ENCODE assay signal across 8 cellular contexts in genomic region chr15:59170295-59170881, GRCh38. TPM values are rescaled to one million over a fixed set of nuclear protein-coding genes. Genes with fewer than 3 reads are reported as not detected.
DNase-seq lines count a peak whose midpoint lies in the region; ATAC-seq, FAIRE-seq and TF ChIP-seq lines count a peak whose summit lies in the region.

No MANE protein-coding gene starts in this region.

- no TSS peak for BruUV-seq in Calu3 (replicated peaks; lab: Mats Ljungman, UMichigan)
- no TSS peak for BruUV-seq in endothelial cell of umbilical vein (replicated peaks; lab: Mats Ljungman, UMichigan)

- peak; percentile 31 to 48 for ATAC-seq in natural killer cell treated with Interleukin-12 subunit alpha and Interleukin-12 subunit beta and Interleukin-15 and Interleukin-18, amount 100 ng/mL, for 72 hours
- ATAC-seq in GM19324 (IDR thresholded peaks at IDR 0.05; ENCODE audit: low FRiP score, unreplicated experiment) (no peak), GM21367 (IDR thresholded peaks at IDR 0.05; ENCODE audit: unreplicated experiment) (no peak), HG03108 (IDR thresholded peaks at IDR 0.05; ENCODE audit: unreplicated experiment) (no peak)
- ATAC-seq in activated T-cell treated with anti-CD3 and anti-CD28 coated beads, Interleukin-2, amount 50 U/mL, for 72 hours (replicated peaks in 1 of 2): no peak

- dilution Hi-C loops in endothelial cell of umbilical vein (cut with MboI; ENCODE audit: extremely low pct_ligation_motif_present, low sequenced_read_pairs): no loop called here

- H3K27me3 Mint-ChIP-seq in Calu3 (ENCODE audit: unreplicated experiment): no peaks in the 10 kb centered on the region
- H3K27me3 Mint-ChIP-seq in natural killer cell treated with Interleukin-12 subunit alpha and Interleukin-12 subunit beta and Interleukin-15 and Interleukin-18, amount 100 ng/mL, for 72 hours: peaks cover 2 to 4% of the 10 kb centered on the region in 2 donors
- H3K27me3 Mint-ChIP-seq in activated T-cell treated with anti-CD3 and anti-CD28 coated beads, Interleukin-2, amount 50 U/mL, for 72 hours (ENCODE audit: low read depth): no peaks in the 10 kb centered on the region

- POLR2A ChIA-PET in endothelial cell of umbilical vein (lab: Charles Lee): interaction anchor here (0.6 to 1.1 kb wide), 2 partner anchors 202 to 511 kb away, joined by 3 to 4 read pairs; partner anchors contain the start of gene MYO1E

- no peaks in the 10 kb centered on the region for H4K20me1 ChIP-seq in endothelial cell of umbilical vein (replicated peaks; ENCODE audit: control insufficient read depth, extremely low read depth, insufficient read depth, low read length)

- H3K4me2 ChIP-seq in endothelial cell of umbilical vein (ENCODE audit: insufficient read depth, low read length): no peak overlapping the region

- peaks cover 32% of the 10 kb centered on the region for H3K4me1 Mint-ChIP-seq in Calu3 (ENCODE audit: low read depth, unreplicated experiment)
- H3K4me1 Mint-ChIP-seq in natural killer cell treated with Interleukin-12 subunit alpha and Interleukin-12 subunit beta and Interleukin-15 and Interleukin-18, amount 100 ng/mL, for 72 hours (ENCODE audit: low read depth in 2 of 2): peaks cover 9 to 15% of the 10 kb centered on the region in 2 donors
- H3K4me1 Mint-ChIP-seq in activated T-cell treated with anti-CD3 and anti-CD28 coated beads, Interleukin-2, amount 50 U/mL, for 72 hours (ENCODE audit: low read depth): peaks cover 17% of the 10 kb centered on the region

- peaks cover 98% of the 10 kb centered on the region for H3K36me3 Mint-ChIP-seq in Calu3 (ENCODE audit: insufficient read depth, unreplicated experiment)
- no peaks in the 10 kb centered on the region for H3K36me3 Mint-ChIP-seq in natural killer cell treated with Interleukin-12 subunit alpha and Interleukin-12 subunit beta and Interleukin-15 and Interleukin-18, amount 100 ng/mL, for 72 hours
- no peaks in the 10 kb centered on the region for H3K36me3 Mint-ChIP-seq in activated T-cell treated with anti-CD3 and anti-CD28 coated beads, Interleukin-2, amount 50 U/mL, for 72 hours (ENCODE audit: insufficient read depth in 2 of 2)

- intact Hi-C loops in Calu3 (cut with micrococcal nuclease; ENCODE audit: unreplicated experiment): loop anchor here (10.0 kb wide), 1 partner anchor 204 kb away; the partner anchor contains the start of gene MYO1E
- intact Hi-C loops in endothelial cell of umbilical vein (cut with micrococcal nuclease): no loop called here

- DNase-seq in Calu3: peak; percentile 54
- DNase-seq in NCI-H510A (lab: John Stamatoyannopoulos, UW): peak; percentile 42
- DNase-seq in endothelial cell of umbilical vein (ENCODE audit: low read depth, low spot score): peak; percentile 63
- DNase-seq in natural killer cell treated with Interleukin-12 subunit alpha and Interleukin-12 subunit beta and Interleukin-15 and Interleukin-18, amount 100 ng/mL, for 72 hours (ENCODE audit: low spot score): no peak
- no peak for DNase-seq in activated T-cell treated with anti-CD3 and anti-CD28 coated beads, Interleukin-2, amount 50 U/mL, for 72 hours

- TF ChIP-seq CTCF in Calu3 (IDR thresholded peaks at IDR 0.05; ENCODE audit: unreplicated experiment) (no peak), endothelial cell of umbilical vein (IDR thresholded peaks at IDR 0.05; ENCODE audit: extremely low read depth in 1 of 2, insufficient read depth in 1 of 2, low read depth in 1 of 2, low read length in 2 of 2) (no peak)

- H3K27ac ChIP-seq in endothelial cell of umbilical vein (ENCODE audit: insufficient read depth, low read depth, low read length): peak overlapping the region; percentile 75

- no peak overlapping the region for H2AFZ ChIP-seq in endothelial cell of umbilical vein (ENCODE audit: low read depth, low read length)

- H3K9me3 Mint-ChIP-seq in Calu3 (ENCODE audit: low read depth, unreplicated experiment): no peaks in the 10 kb centered on the region
- no peaks in the 10 kb centered on the region for H3K9me3 Mint-ChIP-seq in natural killer cell treated with Interleukin-12 subunit alpha and Interleukin-12 subunit beta and Interleukin-15 and Interleukin-18, amount 100 ng/mL, for 72 hours
- no peaks in the 10 kb centered on the region for H3K9me3 Mint-ChIP-seq in activated T-cell treated with anti-CD3 and anti-CD28 coated beads, Interleukin-2, amount 50 U/mL, for 72 hours

- no peaks in the 10 kb centered on the region for H3K79me2 ChIP-seq in endothelial cell of umbilical vein (ENCODE audit: control insufficient read depth, insufficient read depth, low read length)

- peaks cover 4 to 10% of the 10 kb centered on the region in 2 experiments for H3K36me3 ChIP-seq in endothelial cell of umbilical vein (ENCODE audit: control insufficient read depth in 2 of 2, extremely low read depth in 1 of 2, insufficient read depth in 2 of 2, low read length in 2 of 2)

- H3K9me1 ChIP-seq in endothelial cell of umbilical vein (replicated peaks; ENCODE audit: control insufficient read depth, extremely low read depth, insufficient read depth, low read length): no peaks in the 10 kb centered on the region

- FAIRE-seq in endothelial cell of umbilical vein (lab: Jason Lieb, UNC): peak; percentile 80

- TF ChIP-seq POLR2A in endothelial cell of umbilical vein (IDR thresholded peaks at IDR 0.05; ENCODE audit: low read depth, low read length): no peak

- peaks cover 62% of the 10 kb centered on the region for H3K4me1 ChIP-seq in endothelial cell of umbilical vein (ENCODE audit: control insufficient read depth, extremely low read depth, insufficient read depth, low read length)

- no peaks in the 10 kb centered on the region for H3K27me3 ChIP-seq in endothelial cell of umbilical vein (ENCODE audit: control insufficient read depth in 2 of 2, insufficient read depth in 2 of 2, low read length in 2 of 2)

- H3K9ac ChIP-seq in endothelial cell of umbilical vein (replicated peaks; ENCODE audit: extremely low read depth, insufficient read depth, low read length): no peak overlapping the region

- H3K9me3 ChIP-seq in endothelial cell of umbilical vein (replicated peaks; ENCODE audit: control insufficient read depth, insufficient read depth, low read length): no peaks in the 10 kb centered on the region

- no peak overlapping the region for H3K4me3 ChIP-seq in endothelial cell of umbilical vein (replicated peaks in 1 of 3; ENCODE audit: insufficient read depth in 1 of 3, low read depth in 1 of 3, low read length in 3 of 3)

- CTCF ChIA-PET in Calu3 (lab: Charles Lee): interaction anchor here (1.0 to 1.1 kb wide), 2 partner anchors 268 to 323 kb away, joined by 3 to 4 read pairs; partner anchors contain the start of gene FAM81A
- CTCF ChIA-PET in endothelial cell of umbilical vein (lab: Charles Lee): interaction anchor here (0.7 to 2.0 kb wide), 8 partner anchors 9 to 359 kb away, joined by 3 to 6 read pairs (median 4); partner anchors contain the start of gene MYO1E

- peak overlapping the region; percentile 77 for H3K27ac Mint-ChIP-seq in Calu3 (ENCODE audit: unreplicated experiment)
- no peak overlapping the region for H3K27ac Mint-ChIP-seq in natural killer cell treated with Interleukin-12 subunit alpha and Interleukin-12 subunit beta and Interleukin-15 and Interleukin-18, amount 100 ng/mL, for 72 hours
- no peak overlapping the region for H3K27ac Mint-ChIP-seq in activated T-cell treated with anti-CD3 and anti-CD28 coated beads, Interleukin-2, amount 50 U/mL, for 72 hours

- no peak overlapping the region for H3K4me3 Mint-ChIP-seq in Calu3 (ENCODE audit: low read depth, unreplicated experiment)
- H3K4me3 Mint-ChIP-seq in natural killer cell treated with Interleukin-12 subunit alpha and Interleukin-12 subunit beta and Interleukin-15 and Interleukin-18, amount 100 ng/mL, for 72 hours: no peak overlapping the region
- H3K4me3 Mint-ChIP-seq in activated T-cell treated with anti-CD3 and anti-CD28 coated beads, Interleukin-2, amount 50 U/mL, for 72 hours: no peak overlapping the region

TF ChIP-seq in endothelial cell of umbilical vein, 7 proteins besides CTCF, POLR2A, EP300 and RAD21:
- TF ChIP-seq GATA2 (IDR thresholded peaks at IDR 0.05; ENCODE audit: insufficient read depth, insufficient read length, low read depth, low read length): no peak
- no peak for TF ChIP-seq POLR2AphosphoS5 (IDR thresholded peaks at IDR 0.05; ENCODE audit: insufficient read depth, low read depth, low read length)

RNA-seq across cellular contexts. Expression of gene LDHAL6B, which starts 36.3 kb away (rescaled TPM):
- not detected in 2 replicates for total RNA-seq in Calu3 (2022)
- not detected in 2 replicates for total RNA-seq in endothelial cell of umbilical vein
- not detected in 2 replicates for polyA plus RNA-seq in endothelial cell of umbilical vein
- not detected in 2 replicates for polyA plus RNA-seq in endothelial cell of umbilical vein (2011; cell fraction: cytosol; rRNA removed)
- polyA plus RNA-seq in endothelial cell of umbilical vein (2011; cell fraction: nucleus; rRNA removed): 0.07 and 0.11 TPM in 2 replicates
- 0.09 and 0.35 TPM in 2 replicates for polyA plus RNA-seq in endothelial cell of umbilical vein (2012)
- polyA minus RNA-seq in endothelial cell of umbilical vein: not detected in 2 replicates
- not detected for polyA minus RNA-seq in endothelial cell of umbilical vein (2011; cell fraction: cytosol; rRNA and poly(A)+ RNA removed)
- not detected in 2 replicates for polyA minus RNA-seq in endothelial cell of umbilical vein (2011; cell fraction: nucleus; rRNA and poly(A)+ RNA removed)
- total RNA-seq in natural killer cell treated with Interleukin-12 subunit alpha and Interleukin-12 subunit beta and Interleukin-15 and Interleukin-18, amount 100 ng/mL, for 72 hours: not detected
- not detected for total RNA-seq in activated T-cell treated with anti-CD3 and anti-CD28 coated beads, Interleukin-2, amount 50 U/mL, for 72 hours

Comparison
In these comparisons a context has a peak if more than half of its experiments do, and no peak if none do; other contexts are left out.
1. DNase-seq: peak in Calu3 (single experiment), NCI-H510A (single experiment) and endothelial cell of umbilical vein (single experiment); none in natural killer cell treated with Interleukin-12 subunit alpha and Interleukin-12 subunit beta and Interleukin-15 and Interleukin-18, amount 100 ng/mL, for 72 hours (single experiment) and activated T-cell treated with anti-CD3 and anti-CD28 coated beads, Interleukin-2, amount 50 U/mL, for 72 hours (0 of 2).
2. ATAC-seq: peak in natural killer cell treated with Interleukin-12 subunit alpha and Interleukin-12 subunit beta and Interleukin-15 and Interleukin-18, amount 100 ng/mL, for 72 hours (2 of 2); none in GM19324 (single experiment), activated T-cell treated with anti-CD3 and anti-CD28 coated beads, Interleukin-2, amount 50 U/mL, for 72 hours (0 of 2), GM21367 (single experiment) and HG03108 (single experiment).